29 cellular contexts compared by ENCODE assay signal in the genomic region with DNA sequence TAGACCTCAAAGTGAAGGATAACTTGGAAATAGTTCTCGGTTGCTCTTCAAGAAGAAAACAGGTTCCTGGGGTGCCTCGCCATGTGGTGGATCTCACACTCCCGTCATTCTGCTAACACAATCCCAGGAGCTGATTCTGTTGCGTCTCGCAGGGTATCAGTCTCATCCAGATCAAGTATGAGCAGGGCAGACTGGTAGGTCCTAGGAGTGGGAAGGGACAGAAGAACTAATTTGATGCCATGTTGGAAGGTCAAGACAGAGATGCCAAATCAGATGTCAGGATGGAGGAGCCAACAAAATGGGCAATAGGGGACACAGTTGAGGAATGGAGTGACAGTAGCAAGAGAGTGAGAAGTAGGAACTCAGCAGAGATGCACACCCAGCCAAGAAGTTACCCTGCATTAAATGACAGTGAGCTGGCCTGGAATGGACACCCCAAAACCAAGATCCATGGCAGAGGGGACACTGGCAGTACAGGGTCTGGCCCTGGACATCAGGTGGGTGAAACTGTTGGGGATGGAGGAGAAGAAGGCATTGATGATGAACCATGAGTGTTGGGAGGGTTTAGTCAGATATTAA.
"Had no signal": no experiment of that assay in that cellular context is flagged by ENCODE, and none has a peak within 500 bp of the region (broad histone marks: within the 10 kb centered on the region; RNA-seq: fewer than 3 reads in every experiment).

No MANE protein-coding gene starts in this region.

- H3K27me3 Mint-ChIP-seq: naive thymus-derived CD4-positive, alpha-beta T cell; stimulated activated memory B cell treated with anti-CD40 and anti-IgM and Interleukin-4, amounts not matched to agents 10 μg/mL and 1 μg/mL and 100 μg/mL, for 72 hours; stimulated activated naive CD8-positive, alpha-beta T cell treated with anti-CD3 and anti-CD28 coated beads, Interleukin-15, amount 100 ng/mL, for 72 hours had no signal

- H3K27me3 ChIP-seq: neural progenitor cell, ovary, right lobe of liver, sigmoid colon, thyroid gland, tibial nerve, upper lobe of right lung, uterus had no signal

- H3K4me1 Mint-ChIP-seq: natural killer cell; neural progenitor cell; stimulated activated naive CD8-positive, alpha-beta T cell treated with anti-CD3 and anti-CD28 coated beads, Interleukin-15, amount 100 ng/mL, for 72 hours had no signal

- H3K27ac Mint-ChIP-seq: naive thymus-derived CD4-positive, alpha-beta T cell; natural killer cell; nephron; neural progenitor cell; progenitor cell of endocrine pancreas; stimulated activated memory B cell treated with anti-CD40 and anti-IgM and Interleukin-4, amounts not matched to agents 10 μg/mL and 1 μg/mL and 100 μg/mL, for 72 hours; stimulated activated naive CD8-positive, alpha-beta T cell treated with anti-CD3 and anti-CD28 coated beads, Interleukin-15, amount 100 ng/mL, for 72 hours; type B pancreatic cell had no signal

- H3K36me3 Mint-ChIP-seq: natural killer cell; neural progenitor cell; stimulated activated memory B cell treated with anti-CD40 and anti-IgM and Interleukin-4, amounts not matched to agents 10 μg/mL and 1 μg/mL and 100 μg/mL, for 72 hours; type B pancreatic cell had no signal

- H3K27ac ChIP-seq: neural progenitor cell, ovary, parathyroid adenoma, psoas muscle, right lobe of liver, sigmoid colon, thoracic aorta, thyroid gland, tibial nerve, upper lobe of right lung, uterus had no signal

- H3K4me3 Mint-ChIP-seq: naive thymus-derived CD4-positive, alpha-beta T cell; natural killer cell; nephron; neural progenitor cell; stimulated activated memory B cell treated with anti-CD40 and anti-IgM and Interleukin-4, amounts not matched to agents 10 μg/mL and 1 μg/mL and 100 μg/mL, for 72 hours; stimulated activated naive CD8-positive, alpha-beta T cell treated with anti-CD3 and anti-CD28 coated beads, Interleukin-15, amount 100 ng/mL, for 72 hours; type B pancreatic cell had no signal

- H3K4me3 ChIP-seq: neural progenitor cell, ovary, psoas muscle, right lobe of liver, sigmoid colon, thoracic aorta, thyroid gland, tibial nerve, upper lobe of right lung, uterus had no signal

- H3K9me3 Mint-ChIP-seq: naive thymus-derived CD4-positive, alpha-beta T cell; nephron; neural progenitor cell; stimulated activated memory B cell treated with anti-CD40 and anti-IgM and Interleukin-4, amounts not matched to agents 10 μg/mL and 1 μg/mL and 100 μg/mL, for 72 hours; type B pancreatic cell had no signal

- H3K9me3 ChIP-seq: ovary, psoas muscle, right lobe of liver, sigmoid colon, thoracic aorta, thyroid gland, tibial nerve, upper lobe of right lung, uterus had no signal

- H3K36me3 ChIP-seq: neural progenitor cell, ovary, right lobe of liver, sigmoid colon, thoracic aorta, thyroid gland, tibial nerve, upper lobe of right lung, uterus had no signal

- H3K4me1 ChIP-seq: neural progenitor cell, parathyroid adenoma, psoas muscle, sigmoid colon, thyroid gland, tibial nerve, upper lobe of right lung, uterus had no signal

- ATAC-seq: naive thymus-derived CD4-positive, alpha-beta T cell; natural killer cell; psoas muscle; right cardiac atrium; stimulated activated memory B cell treated with anti-CD40 and anti-IgM and Interleukin-4, amounts not matched to agents 10 μg/mL and 1 μg/mL and 100 μg/mL, for 72 hours; stimulated activated naive CD8-positive, alpha-beta T cell treated with anti-CD3 and anti-CD28 coated beads, Interleukin-15, amount 100 ng/mL, for 72 hours; stimulated activated naive CD8-positive, alpha-beta T cell treated with anti-CD3 and anti-CD28 coated beads, Interleukin-15, Interleukin-2, amounts not matched to agents 100 U/mL and 50 U/mL, for 24 hours; upper lobe of right lung had no signal

- FAIRE-seq: small intestine had no signal

- H2AFZ ChIP-seq: neural progenitor cell, parathyroid adenoma had no signal

- H3K4me2 ChIP-seq: neural progenitor cell had no signal

- DNase-seq: naive thymus-derived CD4-positive, alpha-beta T cell; natural killer cell; occipital lobe; ovary; posterior cingulate gyrus; psoas muscle; right cardiac atrium; right lobe of liver; sigmoid colon; small intestine; stimulated activated CD4-positive, alpha-beta T cell treated with anti-CD3 and anti-CD28 coated beads, Interleukin-15, amount 100 ng/mL, for 24 hours; stimulated activated CD4-positive, alpha-beta T cell treated with anti-CD3 and anti-CD28 coated beads, Interleukin-2, amount 100 ng/mL, for 24 hours; stimulated activated CD4-positive, alpha-beta T cell treated with anti-CD3 and anti-CD28 coated beads, Interleukin-2, amount 100 ng/mL, for 48 hours; stimulated activated CD4-positive, alpha-beta T cell treated with anti-CD3 and anti-CD28 coated beads, Interleukin-4, amount 100 ng/mL, for 24 hours; stimulated activated naive CD4-positive, alpha-beta T cell; stimulated activated naive CD8-positive, alpha-beta T cell treated with anti-CD3 and anti-CD28 coated beads, Interleukin-15, amount 100 ng/mL, for 72 hours; stimulated activated naive CD8-positive, alpha-beta T cell treated with anti-CD3 and anti-CD28 coated beads, Interleukin-15, Interleukin-2, amounts not matched to agents 100 U/mL and 50 U/mL, for 24 hours; substantia nigra; thyroid gland; upper lobe of right lung; uterus had no signal

- H3K79me2 ChIP-seq: parathyroid adenoma had no signal
